Comparison of ENCODE assay signal across 20 cellular contexts in genomic region chr1:11746092-11746491, GRCh38. TPM values are rescaled to one million over a fixed set of nuclear protein-coding genes. Genes with fewer than 3 reads are reported as not detected.
DNase-seq lines count a peak whose midpoint lies in the region; ATAC-seq and TF ChIP-seq lines count a peak whose summit lies in the region.
"Had no signal": no experiment of that assay in that cellular context is flagged by ENCODE, and none has a peak within 500 bp of the region (broad histone marks: within the 10 kb centered on the region; RNA-seq: fewer than 3 reads in every experiment).

No MANE protein-coding gene starts in this region.

- peak; percentile 58 for DNase-seq in GM23248
- DNase-seq in LHCN-M2 (ENCODE audit: low read depth), result peak; percentile 32
- DNase-seq in central memory CD8-positive, alpha-beta T cell (ENCODE audit: low spot score in 2 of 2), result no peak
- peak; percentile 88 for DNase-seq in osteoblast (ENCODE audit: insufficient read length, low spot score, missing footprints)
- DNase-seq in OCI-LY7 (ENCODE audit: low spot score), result no peak
- no peak for DNase-seq in right lobe of liver
- DNase-seq: activated CD8-positive, alpha-beta T cell treated with anti-CD3 and anti-CD28 coated beads, Interleukin-2, amount 10 ng/mL, durations not matched to agents 7 days and 5 days; activated T-cell treated with anti-CD3 and anti-CD28 coated beads, Interleukin-2, amount 50 U/mL, for 48 hours; Caco-2; cortex of kidney; NCI-H146; NCI-H2227 treated with DMSO at 0.1 percent for 48 hours; thyroid gland had no signal

- H3K4me3 ChIP-seq in GM23248 (no peak overlapping the region), osteoblast (ENCODE audit: insufficient read depth, low read length) (no peak overlapping the region), OCI-LY7 (ENCODE audit: low read depth, low read length, poor library complexity, severe bottlenecking) (no peak overlapping the region), right lobe of liver (no peak overlapping the region)
- H3K4me3 ChIP-seq: SK-N-MC, thyroid gland had no signal

- H2AFZ ChIP-seq in GM23248 (no peak overlapping the region), osteoblast (ENCODE audit: low read length) (no peak overlapping the region), OCI-LY7 (ENCODE audit: low read length) (no peak overlapping the region)

- peaks cover 11% of the 10 kb centered on the region for H3K36me3 Mint-ChIP-seq in central memory CD8-positive, alpha-beta T cell (ENCODE audit: insufficient read depth)
- H3K36me3 Mint-ChIP-seq: brain had no signal

- no peak for ATAC-seq in central memory CD8-positive, alpha-beta T cell (replicated peaks; ENCODE audit: extremely low read depth, poor library complexity, severe bottlenecking)
- ATAC-seq in HG02610 (IDR thresholded peaks at IDR 0.05; ENCODE audit: unreplicated experiment) (no peak), right lobe of liver (no peak)
- ATAC-seq: activated CD4-positive, CD25-positive, alpha-beta regulatory T cell treated with anti-CD3 and anti-CD28 coated beads, Interleukin-2, amount 50 U/mL, for 24 hours; activated CD8-positive, alpha-beta T cell treated with anti-CD3 and anti-CD28 coated beads, Interleukin-2, amount 10 ng/mL, durations not matched to agents 7 days and 5 days had no signal

- H3K27ac Mint-ChIP-seq in central memory CD8-positive, alpha-beta T cell (ENCODE audit: low read depth), result peak overlapping the region; percentile 51
- H3K27ac Mint-ChIP-seq: activated CD8-positive, alpha-beta T cell treated with anti-CD3 and anti-CD28 coated beads, Interleukin-2, amount 10 ng/mL, durations not matched to agents 7 days and 5 days; activated naive CD8-positive, alpha-beta T cell had no signal

- POLR2A ChIA-PET in OCI-LY7 (lab: Charles Lee), result interaction anchor here (0.6 kb wide), 1 partner anchor 108 kb away, joined by 8 read pairs; no protein-coding TSS in a partner anchor

- H3K4me3 Mint-ChIP-seq in central memory CD8-positive, alpha-beta T cell, result no peak overlapping the region
- H3K4me3 Mint-ChIP-seq: activated CD8-positive, alpha-beta T cell treated with anti-CD3 and anti-CD28 coated beads, Interleukin-2, amount 10 ng/mL, durations not matched to agents 7 days and 5 days; activated naive CD8-positive, alpha-beta T cell; brain; neural crest cell had no signal

- H3K9me2 ChIP-seq in GM23248 (ENCODE audit: insufficient read depth) (no peaks in the 10 kb centered on the region), OCI-LY7 (ENCODE audit: insufficient read depth, low read length) (no peaks in the 10 kb centered on the region)

- intact Hi-C loops in OCI-LY7 (cut with micrococcal nuclease; ENCODE audit: unreplicated experiment) (no loop called here), right lobe of liver (cut with DNase I) (no loop called here)

- no peaks in the 10 kb centered on the region for H3K27me3 Mint-ChIP-seq in central memory CD8-positive, alpha-beta T cell
- H3K27me3 Mint-ChIP-seq: activated naive CD8-positive, alpha-beta T cell; brain had no signal

- no peak overlapping the region for H3K9ac ChIP-seq in GM23248

- H4K20me1 ChIP-seq in GM23248 (ENCODE audit: insufficient read depth), result no peaks in the 10 kb centered on the region
- peaks cover 49% of the 10 kb centered on the region for H4K20me1 ChIP-seq in osteoblast (ENCODE audit: insufficient read depth, low read length)
- H4K20me1 ChIP-seq in OCI-LY7 (ENCODE audit: insufficient read depth, low read length), result no peaks in the 10 kb centered on the region

- no peaks in the 10 kb centered on the region for H3K9me3 Mint-ChIP-seq in central memory CD8-positive, alpha-beta T cell
- H3K9me3 Mint-ChIP-seq: brain, neural crest cell had no signal

- H3K27ac ChIP-seq in GM23248, result no peak overlapping the region
- H3K27ac ChIP-seq in osteoblast (ENCODE audit: low read depth, low read length), result no peak overlapping the region
- no peak overlapping the region for H3K27ac ChIP-seq in OCI-LY7 (ENCODE audit: low read depth, low read length, poor library complexity, severe bottlenecking)
- H3K27ac ChIP-seq in right lobe of liver, result no peak overlapping the region
- H3K27ac ChIP-seq: SK-N-MC, thyroid gland had no signal

- H3K9me3 ChIP-seq in GM23248 (ENCODE audit: low read depth), result no peaks in the 10 kb centered on the region
- H3K9me3 ChIP-seq in osteoblast (ENCODE audit: low read depth, low read length), result no peaks in the 10 kb centered on the region
- H3K9me3 ChIP-seq in OCI-LY7 (ENCODE audit: low read length), result no peaks in the 10 kb centered on the region
- H3K9me3 ChIP-seq in right lobe of liver, result no peaks in the 10 kb centered on the region
- H3K9me3 ChIP-seq: Caco-2, thyroid gland had no signal

- H3K4me2 ChIP-seq in GM23248 (ENCODE audit: unreplicated experiment) (no peak overlapping the region), osteoblast (ENCODE audit: insufficient read depth, low read length) (no peak overlapping the region), OCI-LY7 (ENCODE audit: low read length) (no peak overlapping the region)

- CTCF ChIA-PET in OCI-LY7 (lab: Charles Lee; ENCODE audit: unreplicated experiment), result no interaction called here

- no peak for TF ChIP-seq POLR2A in right lobe of liver (IDR thresholded peaks at IDR 0.05)

- H3K79me2 ChIP-seq in GM23248 (ENCODE audit: insufficient read depth), result 0 out of 2 replicates have a peak, but pooled peaks cover 12% of the 10 kb centered on the region
- peaks cover 3% of the 10 kb centered on the region for H3K79me2 ChIP-seq in osteoblast (ENCODE audit: insufficient read depth, low read length)
- no peaks in the 10 kb centered on the region for H3K79me2 ChIP-seq in OCI-LY7 (ENCODE audit: insufficient read depth, low read depth, low read length)

- 61 to 66% methylated on average over 6 of the region's 6 CpGs for WGBS in GM23248 (ENCODE audit: low coverage in 1 of 2, low lambda C conversion rate in 2 of 2, missing lambda C conversion rate in 2 of 2), 2 experiments
- WGBS in right lobe of liver (ENCODE audit: insufficient coverage, low coverage, low lambda C conversion rate, missing lambda C conversion rate), result 78% methylated on average over 5 of the region's 6 CpGs

- H3F3A ChIP-seq in GM23248 (ENCODE audit: insufficient read depth), result no peaks in the 10 kb centered on the region

- H3K36me3 ChIP-seq in GM23248 (ENCODE audit: low read depth), result no peaks in the 10 kb centered on the region; the same call in 1 of the 2 replicates
- H3K36me3 ChIP-seq in osteoblast (ENCODE audit: insufficient read depth, low read length), result peaks cover 24% of the 10 kb centered on the region
- H3K36me3 ChIP-seq in OCI-LY7 (ENCODE audit: insufficient read depth, low read length), result peaks cover 16% of the 10 kb centered on the region; the same call in 1 of the 2 replicates
- H3K36me3 ChIP-seq in right lobe of liver, result peaks cover 0 to 7% (median 2%) of the 10 kb centered on the region in 4 donors

- no peak for TF ChIP-seq CTCF in osteoblast (IDR thresholded peaks at IDR 0.05; ENCODE audit: extremely low read depth, low read depth, low read length)
- TF ChIP-seq CTCF in OCI-LY7 (conservative IDR thresholded peaks at IDR 0.05; ENCODE audit: low read length), result no peak
- no peak for TF ChIP-seq CTCF in right lobe of liver (IDR thresholded peaks at IDR 0.05)

- H3K4me1 Mint-ChIP-seq in central memory CD8-positive, alpha-beta T cell, result peaks cover 52% of the 10 kb centered on the region
- H3K4me1 Mint-ChIP-seq: brain had no signal

- H3K4me1 ChIP-seq in GM23248 (ENCODE audit: insufficient read depth), result no peaks in the 10 kb centered on the region
- H3K4me1 ChIP-seq in osteoblast (ENCODE audit: insufficient read depth, low read length), result no peaks in the 10 kb centered on the region
- no peaks in the 10 kb centered on the region for H3K4me1 ChIP-seq in OCI-LY7 (ENCODE audit: insufficient read depth, low read length, poor library complexity, severe bottlenecking)
- H3K4me1 ChIP-seq in right lobe of liver, result no peaks in the 10 kb centered on the region
- H3K4me1 ChIP-seq: Caco-2 had no signal

- H3K27me3 ChIP-seq in GM23248 (replicated peaks; ENCODE audit: insufficient read depth), result no peaks in the 10 kb centered on the region
- H3K27me3 ChIP-seq in osteoblast (ENCODE audit: insufficient read depth, low read length), result no peaks in the 10 kb centered on the region
- no peaks in the 10 kb centered on the region for H3K27me3 ChIP-seq in right lobe of liver
- H3K27me3 ChIP-seq: thyroid gland had no signal

- no TSS peak for BruUV-seq in OCI-LY7 (replicated peaks; lab: Mats Ljungman, UMichigan)

- in situ Hi-C loops in GM23248 (cut with MboI), result no loop called here

RNA-seq across cellular contexts. Expression of gene AGTRAP, which starts 10.2 kb away (rescaled TPM):
- total RNA-seq in GM23248 (2014; rRNA removed; shearing (Covaris generic)), result 86.8 and 113 TPM in 2 replicates
- polyA plus RNA-seq in GM23248 (2016; fragmentation: Nextera tagmentation; extraction: Ambion mirVana), result 121 TPM in 2 replicates
- total RNA-seq in LHCN-M2 (2014; rRNA removed) (35.8 and 39.4 TPM in 2 replicates), osteoblast (47.7 and 56.5 TPM in 2 replicates), OCI-LY7 (2022) (34.7 and 36.1 TPM in 2 replicates), right lobe of liver (10 to 100 TPM in 3 of 6 experiments, 1 to 10 TPM in 3; 6.4 to 20.5 (median 11.4) TPM)
- polyA plus RNA-seq in LHCN-M2 (2012), result 31.9 TPM
- 20.5 and 40.0 TPM in 2 replicates for total RNA-seq in OCI-LY7 (2014; rRNA removed; shearing (Covaris generic))

RNA-seq across cellular contexts. Expression of gene C1orf167, which starts 15.9 kb away (rescaled TPM):
- not detected in 2 replicates for total RNA-seq in GM23248 (2014; rRNA removed; shearing (Covaris generic))
- 0.43 TPM in 1 of 2 replicates, not detected in the other for polyA plus RNA-seq in GM23248 (2016; fragmentation: Nextera tagmentation; extraction: Ambion mirVana)
- not detected in 2 replicates for total RNA-seq in LHCN-M2 (2014; rRNA removed)
- 0.51 TPM for polyA plus RNA-seq in LHCN-M2 (2012)
- total RNA-seq in osteoblast, result under 0.01 TPM in 1 of 2 replicates, not detected in the other
- 4.2 and 8.0 TPM in 2 replicates for total RNA-seq in OCI-LY7 (2014; rRNA removed; shearing (Covaris generic))
- total RNA-seq in OCI-LY7 (2022), result 1.7 and 3.9 TPM in 2 replicates
- total RNA-seq in right lobe of liver, result not detected
- total RNA-seq: activated CD8-positive, alpha-beta T cell treated with anti-CD3 and anti-CD28 coated beads, Interleukin-2, amount 10 ng/mL, durations not matched to agents 7 days and 5 days; epithelial cell of proximal tubule; neural crest cell had no signal

RNA-seq across cellular contexts. Expression of gene DRAXIN, which starts 54.6 kb away (rescaled TPM):
- 0.11 TPM in 1 of 2 replicates, not detected in the other for total RNA-seq in GM23248 (2014; rRNA removed; shearing (Covaris generic))
- 0.04 and 0.06 TPM in 2 replicates for polyA plus RNA-seq in GM23248 (2016; fragmentation: Nextera tagmentation; extraction: Ambion mirVana)
- total RNA-seq in LHCN-M2 (2014; rRNA removed) (under 0.01 and 0.13 TPM in 2 replicates), osteoblast (under 0.01 TPM in 2 replicates), OCI-LY7 (2022) (0.11 and 0.15 TPM in 2 replicates), right lobe of liver (not detected)
- 0.01 TPM for polyA plus RNA-seq in LHCN-M2 (2012)
- 0.05 and 0.19 TPM in 2 replicates for total RNA-seq in OCI-LY7 (2014; rRNA removed; shearing (Covaris generic))
- total RNA-seq: thyroid gland had no signal

RNA-seq across cellular contexts. Expression of gene MTHFR, which starts 59.7 kb away (rescaled TPM):
- 6.6 and 16.1 TPM in 2 replicates for total RNA-seq in GM23248 (2014; rRNA removed; shearing (Covaris generic))
- 5.1 and 6.5 TPM in 2 replicates for polyA plus RNA-seq in GM23248 (2016; fragmentation: Nextera tagmentation; extraction: Ambion mirVana)
- total RNA-seq in LHCN-M2 (2014; rRNA removed) (7.8 and 11.7 TPM in 2 replicates), osteoblast (32.6 and 34.5 TPM in 2 replicates), OCI-LY7 (2022) (54.6 and 58.0 TPM in 2 replicates), right lobe of liver (10 to 100 TPM; 10.6 to 20.1 (median 15.6) TPM)
- polyA plus RNA-seq in LHCN-M2 (2012), result 7.7 TPM
- total RNA-seq in OCI-LY7 (2014; rRNA removed; shearing (Covaris generic)), result 31.3 and 31.6 TPM in 2 replicates

RNA-seq across cellular contexts. Expression of gene CLCN6, which starts 59.9 kb away (rescaled TPM):
- total RNA-seq in GM23248 (2014; rRNA removed; shearing (Covaris generic)), result 4.3 and 5.4 TPM in 2 replicates
- 4.4 and 4.9 TPM in 2 replicates for polyA plus RNA-seq in GM23248 (2016; fragmentation: Nextera tagmentation; extraction: Ambion mirVana)
- total RNA-seq in LHCN-M2 (2014; rRNA removed), result 5.5 and 10.7 TPM in 2 replicates
- 8.0 TPM for polyA plus RNA-seq in LHCN-M2 (2012)
- total RNA-seq in osteoblast, result 21.0 and 22.4 TPM in 2 replicates
- total RNA-seq in OCI-LY7 (2014; rRNA removed; shearing (Covaris generic)), result 16.1 and 19.7 TPM in 2 replicates
- total RNA-seq in OCI-LY7 (2022), result 51.3 and 65.8 TPM in 2 replicates
- 10 to 100 TPM in 2 of 6 experiments, 1 to 10 TPM in 4; 4.2 to 12.7 (median 9.2) TPM for total RNA-seq in right lobe of liver

Comparison
In these comparisons a context has a peak if more than half of its experiments do, and no peak if none do; other contexts are left out.
1. DNase-seq: peak in GM23248 (single experiment), LHCN-M2 (single experiment) and osteoblast (single experiment); none in central memory CD8-positive, alpha-beta T cell (0 of 2), OCI-LY7 (single experiment) and right lobe of liver (0 of 3).